8 cellular contexts compared by ENCODE assay signal in the genomic region with DNA sequence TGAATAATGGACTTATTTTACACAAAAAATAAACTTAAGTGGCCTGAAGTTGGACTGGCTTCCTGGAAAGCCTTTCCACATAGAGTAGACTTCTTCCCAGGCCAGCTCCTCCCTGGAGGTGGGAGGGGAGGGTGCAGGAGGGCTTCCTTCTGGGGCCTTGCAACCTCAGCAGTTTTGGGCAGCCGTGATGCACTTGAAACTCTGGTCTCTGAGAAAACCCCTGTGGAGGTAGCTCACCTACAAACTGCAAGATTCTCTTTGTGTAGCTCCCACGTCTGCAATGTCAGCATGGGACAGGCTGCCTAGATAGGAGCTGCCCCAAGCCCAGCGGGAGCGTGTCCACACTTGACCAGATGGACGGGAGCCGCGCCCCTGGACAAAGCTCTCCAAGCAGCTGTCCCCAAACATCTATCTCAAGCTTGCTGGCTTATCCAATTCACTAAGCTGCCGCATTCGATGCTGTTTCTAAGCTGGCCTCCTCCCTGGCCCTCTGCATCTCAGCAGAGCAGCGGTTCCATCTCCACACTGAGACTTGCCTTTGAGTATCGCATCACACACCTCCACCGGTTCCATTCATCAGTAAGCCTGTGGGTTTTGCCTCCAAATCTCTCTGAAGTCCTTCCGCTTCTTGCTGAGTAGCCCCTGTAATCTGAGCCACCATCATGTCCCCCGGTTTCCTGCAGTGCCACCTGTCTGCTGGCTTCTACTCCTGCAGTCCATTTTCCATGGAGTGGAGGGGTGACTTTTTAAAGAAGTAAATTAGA. TPM values are rescaled to one million over a fixed set of nuclear protein-coding genes. Genes with fewer than 3 reads are reported as not detected.
DNase-seq lines count a peak whose midpoint lies in the region; ATAC-seq and TF ChIP-seq lines count a peak whose summit lies in the region.

No MANE protein-coding gene starts in this region.

- no peak overlapping the region for H2BK5ac ChIP-seq in H9 (ENCODE audit: insufficient read length, low read length)
- H2BK5ac ChIP-seq in mesenchymal stem cell (ENCODE audit: low read depth, low read length, poor library complexity, severe bottlenecking), result no peak overlapping the region

- H3K36me3 ChIP-seq in BJ (ENCODE audit: control insufficient read depth, insufficient read depth, low read length), result no peaks in the 10 kb centered on the region
- H3K36me3 ChIP-seq in PC-9 (ENCODE audit: low read depth), result no peaks in the 10 kb centered on the region
- no peaks in the 10 kb centered on the region for H3K36me3 ChIP-seq in mesenchymal stem cell (ENCODE audit: control insufficient read depth in 1 of 2, insufficient read depth in 2 of 2, low read depth in 1 of 2, low read length in 2 of 2)
- no peaks in the 10 kb centered on the region for H3K36me3 ChIP-seq in uterus

- H3K23ac ChIP-seq in H9 (ENCODE audit: insufficient read length, low read depth, low read length) (no peak overlapping the region), mesenchymal stem cell (ENCODE audit: low read length in 2 of 2) (peak overlapping the region in 1 of 2 experiments; percentile 57)

- peak overlapping the region in 1 of 2 experiments; percentile 12; a peak in 2 of 5 replicates for H3K4me3 Mint-ChIP-seq in H9

- CTCF ChIA-PET in BJ (lab: Yijun Ruan, JAX), result interaction anchor here (0.5 to 3.1 kb wide), 18 partner anchors 12 to 1262 kb away, joined by 3 to 28 read pairs (median 5); no protein-coding TSS in a partner anchor
- CTCF ChIA-PET in PC-9 (lab: Charles Lee), result interaction anchor here (0.7 to 1.8 kb wide), 5 partner anchors 9 to 170 kb away, joined by 3 to 11 read pairs (median 7); no protein-coding TSS in a partner anchor

- H3K4me1 ChIP-seq in H9 (ENCODE audit: insufficient read depth, low read length), result peaks cover 13% of the 10 kb centered on the region
- H3K4me1 ChIP-seq in PC-9 (replicated peaks; ENCODE audit: insufficient read depth), result peaks cover 74% of the 10 kb centered on the region
- H3K4me1 ChIP-seq in mesenchymal stem cell (ENCODE audit: control insufficient read depth, insufficient read depth, low read depth, low read length), result peaks cover 34% of the 10 kb centered on the region
- H3K4me1 ChIP-seq in uterus, result peaks cover 4 to 9% of the 10 kb centered on the region in 2 donors

- BruUV-seq in PC-9 (replicated peaks; lab: Mats Ljungman, UMichigan), result no TSS peak

- peaks cover 55 to 58% of the 10 kb centered on the region in 2 experiments for H3K4me1 Mint-ChIP-seq in H9

- H3K18ac ChIP-seq in H9 (ENCODE audit: insufficient read length, low read depth, low read length) (no peak overlapping the region), mesenchymal stem cell (ENCODE audit: low read depth in 1 of 2, low read length in 2 of 2) (peak overlapping the region; percentile 65 to 97)

- H3K79me1 ChIP-seq in H9 (ENCODE audit: insufficient read depth, low read depth, low read length, poor library complexity, severe bottlenecking) (no peaks in the 10 kb centered on the region), mesenchymal stem cell (replicated peaks; ENCODE audit: low read length, poor library complexity, severe bottlenecking) (peaks cover 21% of the 10 kb centered on the region)

- H3K4me3 ChIP-seq in BJ (ENCODE audit: low read depth, low read length) (no peak overlapping the region), PC-9 (peak overlapping the region; percentile 37; the same call in 1 of the 2 replicates), mesenchymal stem cell (ENCODE audit: insufficient read depth in 1 of 2, low read depth in 1 of 2, low read length in 2 of 2) (peak overlapping the region in 1 of 2 experiments; percentile 67), uterus (no peak overlapping the region)

- no peak overlapping the region for H2AFZ ChIP-seq in H9 (ENCODE audit: low read length)
- H2AFZ ChIP-seq in PC-9, result peak overlapping the region; percentile 71
- H2AFZ ChIP-seq in mesenchymal stem cell (ENCODE audit: low read depth, low read length), result peak overlapping the region; percentile 20

- H3K27ac ChIP-seq in H9 (ENCODE audit: insufficient read length, low read depth, low read length) (no peak overlapping the region), PC-9 (peak overlapping the region; percentile 79), mesenchymal stem cell (ENCODE audit: low read length, poor library complexity, severe bottlenecking) (peak overlapping the region; percentile 56), uterus (peak overlapping the region; percentile 90 to 92)

- H3K4ac ChIP-seq in H9 (ENCODE audit: low read depth, low read length) (no peak overlapping the region), mesenchymal stem cell (ENCODE audit: low read depth in 1 of 2, low read length in 2 of 2) (peak overlapping the region; percentile 10 to 95)

- H3K4me2 ChIP-seq in H9 (ENCODE audit: insufficient read depth, insufficient read length, low read length), result no peak overlapping the region
- H3K4me2 ChIP-seq in PC-9, result peak overlapping the region; percentile 81
- no peak overlapping the region for H3K4me2 ChIP-seq in mesenchymal stem cell (ENCODE audit: low read length, poor library complexity, severe bottlenecking)

- H2BK12ac ChIP-seq in H9 (ENCODE audit: insufficient read length, low read depth, low read length) (no peak overlapping the region), mesenchymal stem cell (ENCODE audit: low read length in 2 of 2) (peak overlapping the region; percentile 7 to 100)

- H2AK5ac ChIP-seq in H9 (ENCODE audit: insufficient read length, low read length), result no peak overlapping the region
- peak overlapping the region; percentile 71 for H2AK5ac ChIP-seq in mesenchymal stem cell (ENCODE audit: low read length, severe bottlenecking)

- peaks cover 20% of the 10 kb centered on the region for H3F3A ChIP-seq in PC-9 (ENCODE audit: insufficient read depth, low read depth)

- no peak overlapping the region for H2BK15ac ChIP-seq in H9 (ENCODE audit: low read depth, low read length)
- peak overlapping the region; percentile 100 for H2BK15ac ChIP-seq in mesenchymal stem cell (ENCODE audit: low read depth, poor library complexity, severe bottlenecking)

- ATAC-seq in HG03097 (IDR thresholded peaks at IDR 0.05; ENCODE audit: low FRiP score, unreplicated experiment) (no peak), HG03108 (IDR thresholded peaks at IDR 0.05; ENCODE audit: unreplicated experiment) (no peak)

- H3K79me2 ChIP-seq in H9 (ENCODE audit: insufficient read depth, low read length) (peaks cover 1% of the 10 kb centered on the region; the same call in 1 of the 2 replicates), PC-9 (ENCODE audit: low read depth) (peaks cover 32% of the 10 kb centered on the region)

- POLR2A ChIA-PET in BJ (lab: Charles Lee) (no interaction called here), PC-9 (lab: Charles Lee; ENCODE audit: unreplicated experiment) (interaction anchor here (0.7 kb wide), 1 partner anchor 9 kb away, joined by 7 read pairs; no protein-coding TSS in a partner anchor)

- no peak overlapping the region for H4K5ac ChIP-seq in H9 (ENCODE audit: insufficient read length, low read depth, low read length)

- peak overlapping the region in 1 of 3 experiments; percentile 52; a peak in 4 of 7 replicates for H3K27ac Mint-ChIP-seq in H9

- H3K9ac ChIP-seq in H9 (ENCODE audit: extremely low read depth, insufficient read length, low read length), result no peak overlapping the region
- peak overlapping the region; percentile 86 for H3K9ac ChIP-seq in mesenchymal stem cell (ENCODE audit: low read length)

- H4K91ac ChIP-seq in H9 (ENCODE audit: insufficient read length, low read depth, low read length) (no peak overlapping the region), mesenchymal stem cell (ENCODE audit: low read length) (peak overlapping the region; percentile 92)

- H3K36me3 Mint-ChIP-seq in H9 (ENCODE audit: insufficient read depth in 1 of 3, low read depth in 3 of 3), result no peaks in the 10 kb centered on the region; a peak in 2 of 7 replicates

- no peak for TF ChIP-seq POLR2A in uterus (IDR thresholded peaks at IDR 0.05)

- no peaks in the 10 kb centered on the region for H3K9me2 ChIP-seq in PC-9 (ENCODE audit: insufficient read depth)

- H4K20me1 ChIP-seq in H9 (ENCODE audit: control insufficient read depth, insufficient read depth, insufficient read length) (no peaks in the 10 kb centered on the region), PC-9 (ENCODE audit: insufficient read depth) (peaks cover 20% of the 10 kb centered on the region)

- H3K14ac ChIP-seq in H9 (ENCODE audit: insufficient read depth, low read length), result no peak overlapping the region
- peak overlapping the region in 1 of 2 experiments; percentile 66 for H3K14ac ChIP-seq in mesenchymal stem cell (ENCODE audit: low read length in 2 of 2)

- H3T11ph ChIP-seq in H9 (ENCODE audit: low read length), result no peak overlapping the region

- H4K8ac ChIP-seq in H9 (replicated peaks; ENCODE audit: insufficient read length, low read depth, low read length) (no peak overlapping the region), mesenchymal stem cell (ENCODE audit: low read length) (peak overlapping the region; percentile 47)

- H3K27me3 ChIP-seq in BJ (ENCODE audit: control insufficient read depth, insufficient read depth, low read length) (no peaks in the 10 kb centered on the region), H9 (ENCODE audit: insufficient read depth, low read length) (no peaks in the 10 kb centered on the region), PC-9 (ENCODE audit: insufficient read depth, low read depth) (no peaks in the 10 kb centered on the region), mesenchymal stem cell (ENCODE audit: control insufficient read depth in 1 of 2, insufficient read depth in 1 of 2, low read length in 2 of 2) (no peaks in the 10 kb centered on the region), uterus (no peaks in the 10 kb centered on the region)

- peaks cover 0 to 2% of the 10 kb centered on the region in 2 experiments; a peak in 2 of 5 replicates for H3K9me3 Mint-ChIP-seq in H9

- H3K27me3 Mint-ChIP-seq in H9 (ENCODE audit: low read depth), result peaks cover 43% of the 10 kb centered on the region

- DNase-seq in BJ (ENCODE audit: low read depth) (no peak), H9 (peak; percentile 86), PC-9 (peak; percentile 18 to 52), cerebellum (ENCODE audit: low spot score) (peak; percentile 53), mesenchymal stem cell (peak; percentile 58), uterus (peak in 1 of 2 donors; percentile 47)

- H3K9me3 ChIP-seq in H9 (ENCODE audit: control insufficient read depth, low read depth, low read length) (no peaks in the 10 kb centered on the region), PC-9 (ENCODE audit: insufficient read depth, low read depth) (no peaks in the 10 kb centered on the region), mesenchymal stem cell (ENCODE audit: control insufficient read depth, low read length) (no peaks in the 10 kb centered on the region), uterus (no peaks in the 10 kb centered on the region)

- H3K56ac ChIP-seq in H9 (ENCODE audit: insufficient read length, low read depth, low read length), result no peak overlapping the region

- intact Hi-C loops in PC-9 (cut with micrococcal nuclease; ENCODE audit: unreplicated experiment) (loop anchor here (1.0 kb wide), 2 partner anchors 8 to 48 kb away; no protein-coding TSS in a partner anchor), uterus (cut with DNase I; ENCODE audit: low total_unique reads) (no loop called here)

- WGBS in H9 (ENCODE audit: extremely low coverage, insufficient read length, low lambda C conversion rate), result no CpG with 5 or more reads among the region's 14 CpGs
- 68% methylated on average over 14 of the region's 14 CpGs for WGBS in mesenchymal stem cell

- TF ChIP-seq CTCF in BJ (IDR thresholded peaks at IDR 0.05; ENCODE audit: insufficient read depth, low read depth, low read length), result peak; percentile 42
- TF ChIP-seq CTCF in H9 (conservative IDR thresholded peaks at IDR 0.05), result peak; percentile 64
- peak; percentile 67 for TF ChIP-seq CTCF in PC-9 (conservative IDR thresholded peaks at IDR 0.05)
- peak in 2 of 4 experiments; percentile 13 to 30 for TF ChIP-seq CTCF in uterus (IDR thresholded peaks at IDR 0.05)

- no peak overlapping the region for H2BK20ac ChIP-seq in H9 (ENCODE audit: low read depth, low read length, poor library complexity, severe bottlenecking)

- H2BK120ac ChIP-seq in H9 (ENCODE audit: low read depth, low read length, poor library complexity, severe bottlenecking) (no peak overlapping the region), mesenchymal stem cell (ENCODE audit: low read depth, low read length) (peak overlapping the region; percentile 50)

- no peaks in the 10 kb centered on the region for H3K23me2 ChIP-seq in H9 (ENCODE audit: insufficient read length, low read depth, low read length, poor library complexity, severe bottlenecking)

RNA-seq across cellular contexts. Expression of gene LPIN1, which starts 1.6 kb away (rescaled TPM):
- 20.7 and 20.8 TPM in 2 replicates for polyA plus RNA-seq in BJ (2011; rRNA removed)
- polyA minus RNA-seq in BJ (2011; rRNA and poly(A)+ RNA removed), result 13.2 and 15.8 TPM in 2 replicates
- 3.6 and 4.4 TPM in 2 replicates for total RNA-seq in H9 (2021)
- 24.1 and 43.1 TPM in 2 replicates for total RNA-seq in PC-9 (2021)
- total RNA-seq in cerebellum, result 45.2 TPM
- 42.3 TPM for polyA plus RNA-seq in mesenchymal stem cell (2013, experiment 1 of 2)
- 40.8 TPM for polyA plus RNA-seq in mesenchymal stem cell (2013, experiment 2 of 2)
- total RNA-seq in uterus, result 10 to 100 TPM; 19.0 to 52.3 (median 30.5) TPM
